ENCODE assay signal across 17 cellular contexts in the genomic region with DNA sequence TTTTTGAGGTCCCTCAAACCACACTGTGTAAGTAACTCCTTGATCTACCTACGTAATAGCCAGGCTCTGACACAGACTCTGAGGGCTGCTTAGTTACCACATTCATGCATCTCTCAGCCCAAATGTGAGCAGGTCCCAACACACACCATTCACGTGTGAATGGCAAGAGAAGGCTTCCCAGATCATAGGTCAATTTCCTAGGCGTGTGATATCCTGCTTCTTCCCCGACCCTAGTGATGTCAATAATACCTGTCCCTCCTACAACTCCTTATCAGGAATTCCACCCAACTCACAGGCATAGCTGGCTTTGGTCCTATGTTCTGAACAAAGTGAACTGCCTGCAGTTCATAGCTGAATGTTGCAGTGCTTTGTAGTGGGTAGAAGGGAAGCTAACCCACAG.
"Had no signal": no experiment of that assay in that cellular context is flagged by ENCODE, and none has a peak within 500 bp of the region (broad histone marks: within the 10 kb centered on the region; RNA-seq: fewer than 3 reads in every experiment).

No MANE protein-coding gene starts in this region.

- H3K27ac ChIP-seq: dorsolateral prefrontal cortex, esophagus muscularis mucosa, neutrophil, parathyroid adenoma had no signal

- H3K36me3 ChIP-seq: esophagus muscularis mucosa, neutrophil had no signal

- H3K27me3 ChIP-seq: esophagus muscularis mucosa had no signal

- H3K4me3 ChIP-seq: dorsolateral prefrontal cortex, esophagus muscularis mucosa, lung had no signal

- H3K4me1 Mint-ChIP-seq: immature natural killer cell had no signal

- H3K36me3 Mint-ChIP-seq: activated naive CD8-positive, alpha-beta T cell treated with anti-CD3 and anti-CD28 coated beads, Interleukin-2, amount 10 ng/mL, durations not matched to agents 7 days and 5 days; natural killer cell; type B pancreatic cell had no signal

- DNase-seq: activated CD4-positive, alpha-beta T cell treated with anti-CD3 and anti-CD28 coated beads, Interleukin-2, amount 10 ng/mL, durations not matched to agents 24 days and 14 days; activated CD4-positive, CD25-positive, alpha-beta regulatory T cell; activated naive CD4-positive, alpha-beta T cell; activated naive CD8-positive, alpha-beta T cell treated with anti-CD3 and anti-CD28 coated beads, Interleukin-2, amount 10 ng/mL, durations not matched to agents 7 days and 5 days; anterior cingulate cortex; dorsolateral prefrontal cortex; foreskin fibroblast; immature natural killer cell; natural killer cell; stimulated activated CD4-positive, alpha-beta T cell treated with anti-CD3 and anti-CD28 coated beads, Interleukin-4, amount 100 ng/mL, for 24 hours; stimulated activated naive CD4-positive, alpha-beta T cell treated with Interleukin-2 at 50 U/mL for 16 hours had no signal

- H3K9ac ChIP-seq: parathyroid adenoma had no signal

- H3K9me3 Mint-ChIP-seq: activated CD4-positive, alpha-beta T cell treated with anti-CD3 and anti-CD28 coated beads, Interleukin-2, amount 10 ng/mL, durations not matched to agents 24 days and 14 days had no signal

- H3K79me2 ChIP-seq: parathyroid adenoma had no signal

- H2AFZ ChIP-seq: parathyroid adenoma had no signal

- H3K4me3 Mint-ChIP-seq: activated CD4-positive, alpha-beta T cell treated with anti-CD3 and anti-CD28 coated beads, Interleukin-2, amount 10 ng/mL, durations not matched to agents 24 days and 14 days; activated naive CD8-positive, alpha-beta T cell treated with anti-CD3 and anti-CD28 coated beads, Interleukin-2, amount 10 ng/mL, durations not matched to agents 7 days and 5 days; immature natural killer cell; natural killer cell; type B pancreatic cell had no signal

- ATAC-seq: natural killer cell had no signal

- H3K9me3 ChIP-seq: esophagus muscularis mucosa, neutrophil had no signal

- H3K27ac Mint-ChIP-seq: activated CD4-positive, alpha-beta T cell treated with anti-CD3 and anti-CD28 coated beads, Interleukin-2, amount 10 ng/mL, durations not matched to agents 24 days and 14 days; activated naive CD8-positive, alpha-beta T cell treated with anti-CD3 and anti-CD28 coated beads, Interleukin-2, amount 10 ng/mL, durations not matched to agents 7 days and 5 days; immature natural killer cell; natural killer cell; type B pancreatic cell had no signal

- H3K4me1 ChIP-seq: parathyroid adenoma had no signal

- FAIRE-seq: endometrium had no signal
